Comparison of ENCODE assay signal across 23 cellular contexts in the genomic region with DNA sequence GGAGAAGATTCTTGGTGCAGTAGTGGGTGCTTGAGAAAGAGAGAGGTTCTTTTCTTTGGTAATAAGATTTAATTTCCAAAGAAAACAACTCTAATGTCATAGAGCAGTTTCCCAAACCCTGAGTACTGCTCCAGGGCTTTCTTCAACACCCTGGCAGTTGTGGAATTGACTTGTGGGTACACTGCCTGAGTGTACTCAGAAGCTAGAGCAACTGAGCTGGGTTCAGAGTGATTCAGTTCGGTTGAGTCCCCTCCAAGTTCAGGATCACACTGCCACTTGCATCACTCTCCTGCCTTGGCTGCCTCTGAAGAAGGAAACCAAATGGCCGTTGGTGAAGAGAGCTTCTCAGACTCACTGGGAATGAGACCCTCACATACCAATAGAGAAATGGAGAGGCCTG. TPM values are rescaled to one million over a fixed set of nuclear protein-coding genes. Genes with fewer than 3 reads are reported as not detected.
DNase-seq lines count a peak whose midpoint lies in the region; TF ChIP-seq lines count a peak whose summit lies in the region.
"Had no signal": no experiment of that assay in that cellular context is flagged by ENCODE, and none has a peak within 500 bp of the region (broad histone marks: within the 10 kb centered on the region; RNA-seq: fewer than 3 reads in every experiment).

No MANE protein-coding gene starts in this region.

- in situ Hi-C loops in GM23248 (cut with MboI) = no loop called here

- H3K4me1 ChIP-seq in GM23248 (ENCODE audit: insufficient read depth) (no peaks in the 10 kb centered on the region), ascending aorta (peaks cover 0 to 21% of the 10 kb centered on the region in 2 donors)

- H3K9ac ChIP-seq in GM23248 = no peak overlapping the region

- intact Hi-C loops in ascending aorta (cut with DNase I) = no loop called here
- intact Hi-C loops in activated CD4-positive, alpha-beta T cell treated with anti-CD3 and anti-CD28 coated beads, Interleukin-2, amount 10 ng/mL, durations not matched to agents 24 days and 14 days (cut with micrococcal nuclease) = no loop called here
- intact Hi-C loops in activated CD4-positive, alpha-beta memory T cell treated with anti-CD3 and anti-CD28 coated beads for 36 hours (cut with micrococcal nuclease) = no loop called here

- 93 to 97% methylated on average over 2 of the region's 2 CpGs for WGBS in GM23248 (ENCODE audit: low coverage in 1 of 2, low lambda C conversion rate in 2 of 2, missing lambda C conversion rate in 2 of 2), 2 experiments

- no peaks in the 10 kb centered on the region for H3K27me3 Mint-ChIP-seq in activated CD4-positive, alpha-beta T cell treated with anti-CD3 and anti-CD28 coated beads, Interleukin-2, amount 10 ng/mL, durations not matched to agents 24 days and 14 days
- no peaks in the 10 kb centered on the region for H3K27me3 Mint-ChIP-seq in activated CD4-positive, alpha-beta memory T cell treated with anti-CD3 and anti-CD28 coated beads for 36 hours
- H3K27me3 Mint-ChIP-seq: CD4-positive, CD25-positive, alpha-beta regulatory T cell had no signal

- H3K4me2 ChIP-seq in GM23248 (ENCODE audit: unreplicated experiment) = no peak overlapping the region

- peak; percentile 59 for DNase-seq in GM23248
- DNase-seq in ascending aorta (ENCODE audit: low spot score in 2 of 2) = peak in 1 of 2 donors; percentile 68
- peak; percentile 12 for DNase-seq in iris pigment epithelial cell (ENCODE audit: low read depth)
- no peak for DNase-seq in activated CD4-positive, alpha-beta T cell treated with anti-CD3 and anti-CD28 coated beads, Interleukin-2, amount 10 ng/mL, durations not matched to agents 24 days and 14 days
- DNase-seq in activated CD4-positive, alpha-beta memory T cell treated with anti-CD3 and anti-CD28 coated beads for 36 hours = no peak
- no peak for DNase-seq in activated CD8-positive, alpha-beta memory T cell treated with anti-CD3 and anti-CD28 coated beads, Interleukin-2, amount 50 U/mL, for 48 hours
- no peak for DNase-seq in HUDEP-2 (lab: John Stamatoyannopoulos, UW; ENCODE audit: unreplicated experiment in 76 of 76)
- DNase-seq: CD4-positive, CD25-positive, alpha-beta regulatory T cell; HCEC 1CT; Kasumi-1; NCI-H1092 treated with DMSO at 0.1 percent for 48 hours; NCI-H1436; NCI-H187; NCI-H2081 treated with DMSO at 0.1 percent for 48 hours; NCI-H446; NCI-H524 treated with DMSO at 0.1 percent for 48 hours; NCI-H774; Right ventricle myocardium superior; RPMI8226 had no signal

- H3K27me3 ChIP-seq in GM23248 (replicated peaks; ENCODE audit: insufficient read depth) (no peaks in the 10 kb centered on the region), ascending aorta (no peaks in the 10 kb centered on the region)

- H3K9me3 ChIP-seq in GM23248 (ENCODE audit: low read depth) = no peaks in the 10 kb centered on the region
- H3K9me3 ChIP-seq in ascending aorta = no peaks in the 10 kb centered on the region
- H3K9me3 ChIP-seq: SJSA1 had no signal

- no peaks in the 10 kb centered on the region for H3K9me2 ChIP-seq in GM23248 (ENCODE audit: insufficient read depth)

- no peaks in the 10 kb centered on the region for H3K79me2 ChIP-seq in GM23248 (ENCODE audit: insufficient read depth)

- peaks cover 6% of the 10 kb centered on the region for H3K4me1 Mint-ChIP-seq in activated CD4-positive, alpha-beta T cell treated with anti-CD3 and anti-CD28 coated beads, Interleukin-2, amount 10 ng/mL, durations not matched to agents 24 days and 14 days
- H3K4me1 Mint-ChIP-seq in activated CD4-positive, alpha-beta memory T cell treated with anti-CD3 and anti-CD28 coated beads for 36 hours (ENCODE audit: low read depth) = no peaks in the 10 kb centered on the region

- H3K27ac Mint-ChIP-seq in activated CD4-positive, alpha-beta T cell treated with anti-CD3 and anti-CD28 coated beads, Interleukin-2, amount 10 ng/mL, durations not matched to agents 24 days and 14 days = no peak overlapping the region
- H3K27ac Mint-ChIP-seq in activated CD4-positive, alpha-beta memory T cell treated with anti-CD3 and anti-CD28 coated beads for 36 hours = no peak overlapping the region
- H3K27ac Mint-ChIP-seq: CD4-positive, CD25-positive, alpha-beta regulatory T cell had no signal

- H3K9me3 Mint-ChIP-seq in activated CD4-positive, alpha-beta T cell treated with anti-CD3 and anti-CD28 coated beads, Interleukin-2, amount 10 ng/mL, durations not matched to agents 24 days and 14 days = no peaks in the 10 kb centered on the region
- no peaks in the 10 kb centered on the region for H3K9me3 Mint-ChIP-seq in activated CD4-positive, alpha-beta memory T cell treated with anti-CD3 and anti-CD28 coated beads for 36 hours
- H3K9me3 Mint-ChIP-seq: CD4-positive, CD25-positive, alpha-beta regulatory T cell had no signal

- no peaks in the 10 kb centered on the region for H4K20me1 ChIP-seq in GM23248 (ENCODE audit: insufficient read depth)

- no peak overlapping the region for H3K27ac ChIP-seq in GM23248
- peak overlapping the region; percentile 32 to 51 for H3K27ac ChIP-seq in ascending aorta
- H3K27ac ChIP-seq: SJSA1 had no signal

- peaks cover 8% of the 10 kb centered on the region for H3K36me3 Mint-ChIP-seq in activated CD4-positive, alpha-beta T cell treated with anti-CD3 and anti-CD28 coated beads, Interleukin-2, amount 10 ng/mL, durations not matched to agents 24 days and 14 days (ENCODE audit: low read depth)
- H3K36me3 Mint-ChIP-seq in activated CD4-positive, alpha-beta memory T cell treated with anti-CD3 and anti-CD28 coated beads for 36 hours = peaks cover 5% of the 10 kb centered on the region
- H3K36me3 Mint-ChIP-seq: CD4-positive, CD25-positive, alpha-beta regulatory T cell had no signal

- no peak overlapping the region for H2AFZ ChIP-seq in GM23248

- H3F3A ChIP-seq in GM23248 (ENCODE audit: insufficient read depth) = peaks cover 18% of the 10 kb centered on the region; the same call in 1 of the 2 replicates

- H3K4me3 ChIP-seq in GM23248 = no peak overlapping the region
- no peak overlapping the region for H3K4me3 ChIP-seq in ascending aorta
- H3K4me3 ChIP-seq: K562, SJSA1 had no signal

- CTCF ChIA-PET in activated CD4-positive, alpha-beta memory T cell treated with anti-CD3 and anti-CD28 coated beads for 36 hours (lab: Charles Lee) = interaction anchor here (0.5 kb wide), 1 partner anchor 259 kb away, joined by 3 read pairs; no protein-coding TSS in a partner anchor

- no peaks in the 10 kb centered on the region for H3K36me3 ChIP-seq in GM23248 (ENCODE audit: low read depth)
- H3K36me3 ChIP-seq in ascending aorta = no peaks in the 10 kb centered on the region
- H3K36me3 ChIP-seq: SJSA1 had no signal

- POLR2A ChIA-PET in activated CD4-positive, alpha-beta memory T cell treated with anti-CD3 and anti-CD28 coated beads for 36 hours (lab: Charles Lee) = no interaction called here

- H3K4me3 Mint-ChIP-seq in activated CD4-positive, alpha-beta T cell treated with anti-CD3 and anti-CD28 coated beads, Interleukin-2, amount 10 ng/mL, durations not matched to agents 24 days and 14 days = no peak overlapping the region
- H3K4me3 Mint-ChIP-seq in activated CD4-positive, alpha-beta memory T cell treated with anti-CD3 and anti-CD28 coated beads for 36 hours = no peak overlapping the region
- H3K4me3 Mint-ChIP-seq: CD4-positive, CD25-positive, alpha-beta regulatory T cell had no signal

- no peak for TF ChIP-seq CTCF in ascending aorta (IDR thresholded peaks at IDR 0.05)

RNA-seq across cellular contexts. Expression of a gene that starts 5.3 kb away (rescaled TPM):
- 3.7 and 11.8 TPM in 2 replicates for total RNA-seq in GM23248 (2014; rRNA removed; shearing (Covaris generic))
- 1.4 and 2.7 TPM in 2 replicates for polyA plus RNA-seq in GM23248 (2016; fragmentation: Nextera tagmentation; extraction: Ambion mirVana)
- not detected for total RNA-seq in ascending aorta
- total RNA-seq in activated CD4-positive, alpha-beta T cell treated with anti-CD3 and anti-CD28 coated beads, Interleukin-2, amount 10 ng/mL, durations not matched to agents 24 days and 14 days = 14.2 and 14.3 TPM in 2 replicates
- total RNA-seq in activated CD4-positive, alpha-beta memory T cell treated with anti-CD3 and anti-CD28 coated beads for 36 hours = 10 to 100 TPM; 15.8 to 20.1 TPM
- total RNA-seq: CD4-positive, CD25-positive, alpha-beta regulatory T cell; HT-29; SJSA1 had no signal
- polyA plus RNA-seq: HepG2 had no signal

RNA-seq across cellular contexts. Expression of a gene that starts 58.6 kb away (rescaled TPM):
- total RNA-seq in GM23248 (2014; rRNA removed; shearing (Covaris generic)) = 312 and 370 TPM in 2 replicates
- polyA plus RNA-seq in GM23248 (2016; fragmentation: Nextera tagmentation; extraction: Ambion mirVana) = 28.5 and 30.1 TPM in 2 replicates
- total RNA-seq in ascending aorta = 837 TPM
- 373 and 374 TPM in 2 replicates for total RNA-seq in activated CD4-positive, alpha-beta T cell treated with anti-CD3 and anti-CD28 coated beads, Interleukin-2, amount 10 ng/mL, durations not matched to agents 24 days and 14 days
- total RNA-seq in activated CD4-positive, alpha-beta memory T cell treated with anti-CD3 and anti-CD28 coated beads for 36 hours = 100 to 1,000 TPM; 353 to 358 TPM

Comparison
In these comparisons a context has a peak if more than half of its experiments do, and no peak if none do; other contexts are left out.
1. DNase-seq: peak in GM23248 (single experiment) and iris pigment epithelial cell (single experiment); none in activated CD4-positive, alpha-beta T cell treated with anti-CD3 and anti-CD28 coated beads, Interleukin-2, amount 10 ng/mL, durations not matched to agents 24 days and 14 days (single experiment), activated CD4-positive, alpha-beta memory T cell treated with anti-CD3 and anti-CD28 coated beads for 36 hours (single experiment), activated CD8-positive, alpha-beta memory T cell treated with anti-CD3 and anti-CD28 coated beads, Interleukin-2, amount 50 U/mL, for 48 hours (single experiment) and HUDEP-2 (0 of 76).